8 cellular contexts compared by ENCODE assay signal in the genomic region with DNA sequence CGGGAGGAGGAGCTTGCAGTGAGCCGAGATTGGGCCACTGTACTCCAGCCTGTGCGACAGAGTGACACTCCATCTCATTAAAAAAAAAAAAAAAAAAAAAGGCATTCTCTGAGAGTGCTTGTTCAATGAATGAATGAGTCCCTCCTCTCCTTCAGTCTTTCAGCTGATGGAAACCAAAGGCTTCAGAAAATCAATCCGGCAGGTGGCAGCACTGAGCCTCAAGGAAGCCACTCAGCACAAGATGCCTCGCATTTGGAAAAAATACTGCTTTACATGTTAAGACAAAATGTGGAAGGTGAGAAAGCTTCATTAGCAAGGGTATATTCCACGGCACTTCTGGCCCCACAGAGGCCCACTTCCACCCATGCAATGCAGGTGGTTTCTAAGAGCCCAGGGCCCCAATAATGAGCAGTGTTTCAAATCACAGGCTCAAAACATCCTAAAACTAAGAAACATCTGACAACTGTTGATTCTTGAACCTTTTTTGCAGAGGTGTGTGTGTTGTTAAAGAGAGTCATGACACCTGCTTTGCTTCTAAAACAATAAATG. TPM values are rescaled to one million over a fixed set of nuclear protein-coding genes. Genes with fewer than 3 reads are reported as not detected.
A peak's percentile ranks its signal among the peaks of the same experiment; 100 is the strongest.
DNase-seq lines count a peak whose midpoint lies in the region; ATAC-seq, FAIRE-seq and TF ChIP-seq lines count a peak whose summit lies in the region.

No MANE protein-coding gene starts in this region.

- CTCF ChIA-PET in activated B cell treated with CpG ODN at 0.5 μM for 24 hours (lab: Charles Lee) = interaction anchor here (0.6 to 5.2 kb wide), 27 partner anchors 9 to 425 kb away, joined by 3 to 54 read pairs (median 5); a partner anchor contains a TSS

- peaks cover 89% of the 10 kb centered on the region for H3K4me1 Mint-ChIP-seq in activated B cell treated with CpG ODN at 0.5 μM for 24 hours

- no peaks in the 10 kb centered on the region for H3K9me1 ChIP-seq in keratinocyte (ENCODE audit: control insufficient read depth, extremely low read depth, insufficient read depth, low read length)

- no peak overlapping the region for H3K9ac ChIP-seq in keratinocyte (ENCODE audit: control insufficient read depth, extremely low read depth, insufficient read depth, low read length)

- peaks cover 77% of the 10 kb centered on the region for H3K36me3 Mint-ChIP-seq in activated B cell treated with CpG ODN at 0.5 μM for 24 hours (ENCODE audit: low read depth)

- H3K27ac ChIP-seq in keratinocyte (ENCODE audit: control insufficient read depth, insufficient read depth, low read length) = no peak overlapping the region

- H3K4me1 ChIP-seq in keratinocyte (ENCODE audit: control insufficient read depth, extremely low read depth, insufficient read depth, low read length) = peaks cover 3% of the 10 kb centered on the region

- H3K4me2 ChIP-seq in keratinocyte (ENCODE audit: control insufficient read depth, extremely low read depth, insufficient read depth, low read depth, low read length) = no peak overlapping the region

- no peaks in the 10 kb centered on the region for H3K27me3 ChIP-seq in bronchial epithelial cell (ENCODE audit: control insufficient read depth, insufficient read depth, low read length)
- H3K27me3 ChIP-seq in keratinocyte (ENCODE audit: control insufficient read depth, extremely low read depth, insufficient read depth, low read length) = no peaks in the 10 kb centered on the region

- dilution Hi-C loops in keratinocyte (cut with MboI; ENCODE audit: extremely low pct_ligation_motif_present, low sequenced_read_pairs) = no loop called here

- H2AFZ ChIP-seq in keratinocyte (ENCODE audit: control insufficient read depth, low read length) = no peak overlapping the region

- H3K9me3 ChIP-seq in keratinocyte (ENCODE audit: control insufficient read depth, low read depth, low read length) = no peaks in the 10 kb centered on the region

- intact Hi-C loops in activated B cell treated with CpG ODN at 0.5 μM for 24 hours (cut with micrococcal nuclease) = loop anchor here (1.0 kb wide), 4 partner anchors 22 to 89 kb away; no protein-coding TSS in a partner anchor

- H3K27me3 Mint-ChIP-seq in activated B cell treated with CpG ODN at 0.5 μM for 24 hours = no peaks in the 10 kb centered on the region

- H3K36me3 ChIP-seq in bronchial epithelial cell (ENCODE audit: control insufficient read depth, insufficient read depth, low read length) = peaks cover 14% of the 10 kb centered on the region
- H3K36me3 ChIP-seq in keratinocyte (ENCODE audit: control insufficient read depth in 2 of 2, extremely low read depth in 1 of 2, insufficient read depth in 2 of 2, low read length in 2 of 2) = peaks cover 25 to 31% of the 10 kb centered on the region in 2 experiments

- H3K4me3 ChIP-seq in bronchial epithelial cell (ENCODE audit: low read depth, low read length) (no peak overlapping the region), keratinocyte (ENCODE audit: control insufficient read depth in 2 of 3, extremely low read depth in 1 of 3, insufficient read depth in 2 of 3, low read depth in 1 of 3, low read length in 3 of 3) (no peak overlapping the region)

- no peaks in the 10 kb centered on the region for H3K9me3 Mint-ChIP-seq in activated B cell treated with CpG ODN at 0.5 μM for 24 hours

- no peak for FAIRE-seq in bronchial epithelial cell (lab: Jason Lieb, UNC)
- FAIRE-seq in keratinocyte (lab: Jason Lieb, UNC) = peak; percentile 60

- peaks cover 2% of the 10 kb centered on the region for H4K20me1 ChIP-seq in keratinocyte (ENCODE audit: control insufficient read depth, extremely low read depth, insufficient read depth, low read length)

- peak overlapping the region; percentile 50 for H3K4me3 Mint-ChIP-seq in activated B cell treated with CpG ODN at 0.5 μM for 24 hours

- peak overlapping the region; percentile 82 for H3K27ac Mint-ChIP-seq in activated B cell treated with CpG ODN at 0.5 μM for 24 hours

- TF ChIP-seq CTCF in activated B cell treated with CpG ODN at 0.5 μM for 24 hours (IDR thresholded peaks at IDR 0.05) (no peak), bronchial epithelial cell (IDR thresholded peaks at IDR 0.05; ENCODE audit: insufficient read depth, low read length, severe bottlenecking) (peak; percentile 66), keratinocyte (optimal IDR thresholded peaks at IDR 0.05 in 1 of 3, IDR thresholded peaks at IDR 0.05 in 1 of 3, conservative IDR thresholded peaks at IDR 0.05 in 1 of 3; ENCODE audit: extremely low read depth in 1 of 3, insufficient read depth in 2 of 3, low read length in 3 of 3) (peak; percentile 59 to 70 (median 69))

- POLR2A ChIA-PET in activated B cell treated with CpG ODN at 0.5 μM for 24 hours (lab: Charles Lee) = interaction anchor here (0.5 to 22.1 kb wide), 21 partner anchors 13 to 1234 kb away, joined by 3 to 1048 read pairs (median 8); a partner anchor contains a TSS

- peak; percentile 52 for ATAC-seq in activated B cell treated with CpG ODN at 0.5 μM for 24 hours (ENCODE audit: low read depth)
- ATAC-seq in HG02970 (IDR thresholded peaks at IDR 0.05; ENCODE audit: low FRiP score, unreplicated experiment) = no peak

- peak; percentile 71 for DNase-seq in AG08396 (ENCODE audit: low spot score)
- peak; percentile 79 for DNase-seq in H4 (ENCODE audit: low spot score)
- DNase-seq in NCI-H345 (lab: John Stamatoyannopoulos, UW) = peak; percentile 88
- peak; percentile 74 for DNase-seq in activated B cell treated with CpG ODN at 0.5 μM for 24 hours
- DNase-seq in bronchial epithelial cell (ENCODE audit: low read depth) = peak; percentile 80
- peak; percentile 60 for DNase-seq in keratinocyte (ENCODE audit: low read depth, low spot score)
- peak; percentile 80 to 92 for DNase-seq in stimulated activated CD4-positive, alpha-beta T cell treated with anti-CD3 and anti-CD28 coated beads, Interleukin-1b, Interleukin-23, amount 100 ng/mL, for 4 hours (ENCODE audit: low read depth in 2 of 2)

- peaks cover 7% of the 10 kb centered on the region for H3K79me2 ChIP-seq in keratinocyte (ENCODE audit: control insufficient read depth, insufficient read depth, low read length)

RNA-seq across cellular contexts. Expression of a gene that starts 33.9 kb away (rescaled TPM):
- total RNA-seq in H4 (2014; rRNA removed; shearing (Covaris generic)) = 6.8 and 13.1 TPM in 2 replicates
- total RNA-seq in activated B cell treated with CpG ODN at 0.5 μM for 24 hours (87.6 and 96.7 TPM in 2 replicates), bronchial epithelial cell (10.2 and 12.1 TPM in 2 replicates)
- polyA plus RNA-seq in keratinocyte = 7.0 to 8.7 TPM (median 8.3 TPM) in 3 replicates
- 2.7 TPM for polyA plus RNA-seq in keratinocyte (2011; ENCODE audit: low read depth)
- 5.8 and 7.5 TPM in 2 replicates for polyA plus RNA-seq in keratinocyte (2011; cell fraction: cytosol; rRNA removed)
- polyA plus RNA-seq in keratinocyte (2011; cell fraction: nucleus; rRNA removed) = 7.1 and 7.6 TPM in 2 replicates
- 9.6 and 10.2 TPM in 2 replicates for polyA plus RNA-seq in keratinocyte (2012; ENCODE audit: low replicate concordance)
- 7.6 to 10.1 TPM (median 10.0 TPM) in 3 replicates for polyA minus RNA-seq in keratinocyte
- 4.2 TPM for polyA minus RNA-seq in keratinocyte (2011; cell fraction: cytosol; rRNA and poly(A)+ RNA removed)
- 3.3 and 4.9 TPM in 2 replicates for polyA minus RNA-seq in keratinocyte (2011; cell fraction: nucleus; rRNA and poly(A)+ RNA removed)

RNA-seq across cellular contexts. Expression of a gene that starts 52.1 kb away (rescaled TPM):
- total RNA-seq in H4 (2014; rRNA removed; shearing (Covaris generic)) = 36.0 and 41.6 TPM in 2 replicates
- total RNA-seq in activated B cell treated with CpG ODN at 0.5 μM for 24 hours (50.8 and 55.2 TPM in 2 replicates), bronchial epithelial cell (30.0 and 36.4 TPM in 2 replicates)
- 15.9 to 18.1 TPM (median 18.0 TPM) in 3 replicates for polyA plus RNA-seq in keratinocyte
- polyA plus RNA-seq in keratinocyte (2011; ENCODE audit: low read depth) = 39.7 TPM
- 16.2 and 20.4 TPM in 2 replicates for polyA plus RNA-seq in keratinocyte (2011; cell fraction: cytosol; rRNA removed)
- polyA plus RNA-seq in keratinocyte (2011; cell fraction: nucleus; rRNA removed) = 7.3 and 11.0 TPM in 2 replicates
- polyA plus RNA-seq in keratinocyte (2012; ENCODE audit: low replicate concordance) = 13.9 and 30.4 TPM in 2 replicates
- 14.7 to 20.3 TPM (median 16.5 TPM) in 3 replicates for polyA minus RNA-seq in keratinocyte
- 11.3 TPM for polyA minus RNA-seq in keratinocyte (2011; cell fraction: cytosol; rRNA and poly(A)+ RNA removed)
- polyA minus RNA-seq in keratinocyte (2011; cell fraction: nucleus; rRNA and poly(A)+ RNA removed) = 3.6 and 3.7 TPM in 2 replicates
